28 cellular contexts compared by ENCODE assay signal in genomic region chr2:58122540-58122939, GRCh38.
"Had no signal": no experiment of that assay in that cellular context is flagged by ENCODE, and none has a peak within 500 bp of the region (broad histone marks: within the 10 kb centered on the region; RNA-seq: fewer than 3 reads in every experiment).

No MANE protein-coding gene starts in this region.

- DNase-seq: activated CD4-positive, alpha-beta memory T cell treated with anti-CD3 and anti-CD28 coated beads, Interleukin-2, amount 10 ng/mL, durations not matched to agents 7 days and 5 days; activated CD4-positive, alpha-beta T cell treated with anti-CD3 and anti-CD28 coated beads for 1 hour; activated CD4-positive, alpha-beta T cell treated with anti-CD3 and anti-CD28 coated beads for 4 hours; activated CD4-positive, alpha-beta T cell treated with anti-CD3 and anti-CD28 coated beads, Interleukin-2, amount 10 ng/mL, durations not matched to agents 7 days and 5 days; activated CD4-positive, alpha-beta T cell treated with anti-CD3 and anti-CD28 coated beads, Interleukin-2, amount 50 U/mL, for 4 hours; activated CD8-positive, alpha-beta memory T cell treated with anti-CD3 and anti-CD28 coated beads, Interleukin-2, amount 50 U/mL, for 48 hours; activated gamma-delta T cell; activated naive CD4-positive, alpha-beta T cell; activated naive CD4-positive, alpha-beta T cell treated with anti-CD3 and anti-CD28 coated beads, Interleukin-2, amount 10 ng/mL, durations not matched to agents 7 days and 5 days; activated naive CD8-positive, alpha-beta T cell treated with anti-CD3 and anti-CD28 coated beads, Interleukin-2, amount 10 ng/mL, durations not matched to agents 7 days and 5 days; activated T-cell treated with anti-CD3 and anti-CD28 coated beads for 4 hours; activated T-cell treated with anti-CD3 and anti-CD28 coated beads, Interleukin-2, amount 50 U/mL, for 24 hours; activated T-cell treated with anti-CD3 and anti-CD28 coated beads, Interleukin-2, amount 50 U/mL, for 72 hours; central memory CD4-positive, alpha-beta T cell; cerebellar nuclear complex; colonic mucosa; effector CD8-positive, alpha-beta T cell; foreskin fibroblast; head of caudate nucleus; hippocampal formation; T-helper 2 cell had no signal

- FAIRE-seq: endometrium, endothelial cell of umbilical vein, frontal cortex, TTC549 had no signal

- ATAC-seq: activated naive CD4-positive, alpha-beta T cell treated with anti-CD3 and anti-CD28 coated beads, Interleukin-2, amount 50 U/mL, for 72 hours; activated T-cell treated with anti-CD3 and anti-CD28 coated beads, Interleukin-2, amount 50 U/mL, for 72 hours; esophagus mucosa; WTC11 had no signal
